25 cellular contexts compared by ENCODE assay signal in the genomic region with DNA sequence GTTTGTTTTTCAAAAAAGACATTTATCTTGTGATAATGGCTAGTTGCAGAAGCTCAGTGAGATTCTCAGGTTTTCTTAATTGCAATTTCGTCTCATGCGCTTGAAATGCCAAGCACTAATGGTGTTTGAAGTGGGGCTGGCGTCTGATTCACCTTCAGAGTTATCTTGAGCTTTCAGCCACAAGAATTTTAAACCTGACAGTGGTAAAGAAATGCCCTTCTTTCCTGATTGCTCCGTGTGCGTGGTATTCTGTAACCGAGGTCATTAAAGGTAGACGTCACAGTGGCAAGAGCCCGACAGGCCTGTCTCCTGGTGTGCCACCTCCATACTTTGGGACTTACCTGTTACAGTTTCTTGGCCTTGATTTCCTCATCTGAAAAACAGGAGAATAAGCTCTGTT.
"Had no signal": no experiment of that assay in that cellular context is flagged by ENCODE, and none has a peak within 500 bp of the region (broad histone marks: within the 10 kb centered on the region; RNA-seq: fewer than 3 reads in every experiment).

No MANE protein-coding gene starts in this region.

- ATAC-seq: activated CD4-positive, CD25-positive, alpha-beta regulatory T cell treated with anti-CD3 and anti-CD28 coated beads, Interleukin-2, amount 50 U/mL, for 24 hours; esophagus mucosa; left lobe of liver; mucosa of descending colon; stimulated activated memory B cell treated with anti-CD40 and anti-IgM and Interleukin-4, amounts not matched to agents 10 μg/mL and 1 μg/mL and 100 μg/mL, for 72 hours; T-helper 17 cell had no signal

- H3K9me3 ChIP-seq: mucosa of descending colon, tibial nerve had no signal

- H3K36me3 ChIP-seq: tibial nerve, WERI-Rb-1 had no signal

- H3K4me3 ChIP-seq: lung, mucosa of descending colon, smooth muscle cell, tibial nerve had no signal

- DNase-seq: activated CD4-positive, alpha-beta T cell treated with anti-CD3 and anti-CD28 coated beads for 48 hours; activated CD4-positive, alpha-beta T cell treated with anti-CD3 and anti-CD28 coated beads, Interleukin-2, amount 50 U/mL, for 48 hours; activated CD8-positive, alpha-beta memory T cell treated with anti-CD3 and anti-CD28 coated beads for 24 hours; activated effector memory CD4-positive, alpha-beta T cell treated with Interleukin-2 at 50 U/mL for 16 hours; activated naive CD4-positive, alpha-beta T cell treated with Interleukin-2 at 50 U/mL for 16 hours; anterior cingulate cortex; caudate nucleus; endodermal cell; foreskin fibroblast; mucosa of descending colon; stimulated activated CD4-positive, alpha-beta T cell treated with anti-CD3 and anti-CD28 coated beads, Interleukin-1b, Interleukin-23, amount 100 ng/mL, for 48 hours; stimulated activated CD4-positive, alpha-beta T cell treated with anti-CD3 and anti-CD28 coated beads, Interleukin-4, amount 100 ng/mL, for 4 hours; stimulated activated CD8-positive, alpha-beta memory T cell treated with anti-CD3 and anti-CD28 coated beads, Interleukin-4, amount 100 ng/mL, for 48 hours; T-helper 17 cell; T1000; WERI-Rb-1 had no signal

- H3K27me3 ChIP-seq: tibial nerve had no signal

- FAIRE-seq: keratinocyte, urothelium cell line had no signal

- H3K27ac ChIP-seq: tibial nerve, WERI-Rb-1 had no signal
